In genomic region chr4:184288451-184289178, GRCh38 we compare ENCODE assay signal across 8 cellular contexts.
DNase-seq lines count a peak whose midpoint lies in the region; ATAC-seq and TF ChIP-seq lines count a peak whose summit lies in the region.

No MANE protein-coding gene starts in this region.

- H3K27ac ChIP-seq in breast epithelium (peak overlapping the region; percentile 32 to 75), mammary epithelial cell (ENCODE audit: insufficient read depth, low read depth, low read length) (no peak overlapping the region)

- intact Hi-C loops in breast epithelium (cut with DNase I; ENCODE audit: low total_unique reads), result no loop called here
- intact Hi-C loops in mammary epithelial cell (cut with micrococcal nuclease), result loop anchor here (5.0 kb wide), 2 partner anchors 94 to 129 kb away; no protein-coding TSS in a partner anchor

- H3K4me2 ChIP-seq in mammary epithelial cell (ENCODE audit: insufficient read depth, low read depth, low read length), result no peak overlapping the region

- no peaks in the 10 kb centered on the region for H4K20me1 ChIP-seq in mammary epithelial cell (ENCODE audit: insufficient read depth, low read length)

- no peaks in the 10 kb centered on the region for H3K9me3 Mint-ChIP-seq in activated T-cell treated with anti-CD3 and anti-CD28 coated beads, Interleukin-2, amount 50 U/mL, for 4 hours
- H3K9me3 Mint-ChIP-seq in progenitor cell of endocrine pancreas (ENCODE audit: low read depth), result no peaks in the 10 kb centered on the region

- 88% methylated on average over 13 of the region's 14 CpGs for WGBS in mammary epithelial cell (ENCODE audit: low coverage, missing lambda C conversion rate)

- H2AFZ ChIP-seq in mammary epithelial cell (ENCODE audit: low read depth, low read length), result no peak overlapping the region

- DNase-seq in breast epithelium (ENCODE audit: low spot score in 2 of 2) (no peak), mammary epithelial cell (no peak), progenitor cell of endocrine pancreas (ENCODE audit: low spot score, unreplicated experiment) (no peak), LoVo (ENCODE audit: low spot score) (no peak), NCI-H1930 (lab: John Stamatoyannopoulos, UW) (no peak), HCEC 1CT (no peak)
- no peak for DNase-seq in activated T-cell treated with anti-CD3 and anti-CD28 coated beads, Interleukin-2, amount 50 U/mL, for 4 hours

- peak overlapping the region; percentile 87 for H3K27ac Mint-ChIP-seq in progenitor cell of endocrine pancreas

- peaks cover 38% of the 10 kb centered on the region for H3K4me1 Mint-ChIP-seq in activated T-cell treated with anti-CD3 and anti-CD28 coated beads, Interleukin-2, amount 50 U/mL, for 4 hours (ENCODE audit: low read depth)
- peaks cover 19% of the 10 kb centered on the region for H3K4me1 Mint-ChIP-seq in progenitor cell of endocrine pancreas (ENCODE audit: low read depth)

- in situ Hi-C loops in mammary epithelial cell (cut with MboI; ENCODE audit: low sequenced_read_pairs in 2 of 2), result no loop called here

- H3K9me3 ChIP-seq in breast epithelium, result no peaks in the 10 kb centered on the region
- no peaks in the 10 kb centered on the region for H3K9me3 ChIP-seq in mammary epithelial cell (replicated peaks; ENCODE audit: insufficient read depth, low read length)

- H3K36me3 Mint-ChIP-seq in activated T-cell treated with anti-CD3 and anti-CD28 coated beads, Interleukin-2, amount 50 U/mL, for 4 hours (ENCODE audit: insufficient read depth), result no peaks in the 10 kb centered on the region
- no peaks in the 10 kb centered on the region for H3K36me3 Mint-ChIP-seq in progenitor cell of endocrine pancreas (ENCODE audit: insufficient read depth)

- no peak for TF ChIP-seq POLR2A in breast epithelium (IDR thresholded peaks at IDR 0.05)

- H3K4me3 Mint-ChIP-seq in activated T-cell treated with anti-CD3 and anti-CD28 coated beads, Interleukin-2, amount 50 U/mL, for 4 hours, result peak overlapping the region; percentile 58
- no peak overlapping the region for H3K4me3 Mint-ChIP-seq in progenitor cell of endocrine pancreas (ENCODE audit: low read depth)

- dilution Hi-C loops in mammary epithelial cell (cut with HindIII; ENCODE audit: low sequenced_read_pairs), result no loop called here

- no peaks in the 10 kb centered on the region for H3K27me3 Mint-ChIP-seq in activated T-cell treated with anti-CD3 and anti-CD28 coated beads, Interleukin-2, amount 50 U/mL, for 4 hours (ENCODE audit: low read depth)
- H3K27me3 Mint-ChIP-seq in progenitor cell of endocrine pancreas, result no peaks in the 10 kb centered on the region

- CTCF ChIA-PET in mammary epithelial cell (lab: Charles Lee; ENCODE audit: low non-redundant PET), result no interaction called here

- H3K4me1 ChIP-seq in breast epithelium (peaks cover 0 to 5% of the 10 kb centered on the region in 2 donors), mammary epithelial cell (ENCODE audit: insufficient read depth, low read length) (peaks cover 8% of the 10 kb centered on the region)

- H3K9ac ChIP-seq in mammary epithelial cell (ENCODE audit: insufficient read depth, low read length), result no peak overlapping the region

- peak; percentile 54 for ATAC-seq in HG03025 (IDR thresholded peaks at IDR 0.05; ENCODE audit: low FRiP score, unreplicated experiment)
- ATAC-seq in activated T-cell treated with anti-CD3 and anti-CD28 coated beads, Interleukin-2, amount 50 U/mL, for 4 hours, result peak; percentile 88 to 90

- no peak for TF ChIP-seq CTCF in breast epithelium (IDR thresholded peaks at IDR 0.05)
- TF ChIP-seq CTCF in mammary epithelial cell (conservative IDR thresholded peaks at IDR 0.05 in 1 of 2, IDR thresholded peaks at IDR 0.05 in 1 of 2; ENCODE audit: extremely low read depth in 1 of 2, insufficient read depth in 1 of 2, low read depth in 1 of 2, low read length in 2 of 2), result no peak
- no peak for TF ChIP-seq CTCF in progenitor cell of endocrine pancreas (IDR thresholded peaks at IDR 0.05; ENCODE audit: unreplicated experiment)

- H3K27me3 ChIP-seq in breast epithelium (no peaks in the 10 kb centered on the region), mammary epithelial cell (ENCODE audit: insufficient read depth, low read length) (no peaks in the 10 kb centered on the region)

- no peaks in the 10 kb centered on the region for H3K79me2 ChIP-seq in mammary epithelial cell (ENCODE audit: insufficient read depth, low read length)

- H3K4me3 ChIP-seq in breast epithelium (no peak overlapping the region), mammary epithelial cell (replicated peaks in 1 of 3; ENCODE audit: insufficient read depth in 1 of 3, low read depth in 2 of 3, low read length in 3 of 3) (no peak overlapping the region)

- BruUV-seq in mammary epithelial cell (replicated peaks; lab: Mats Ljungman, UMichigan), result no TSS peak

- H3K36me3 ChIP-seq in breast epithelium, result no peaks in the 10 kb centered on the region
- H3K36me3 ChIP-seq in mammary epithelial cell (ENCODE audit: insufficient read depth, low read length), result no peaks in the 10 kb centered on the region
